1 cellular context compared by ENCODE assay signal in genomic region chr13:73171926-73172325, GRCh38.
TF ChIP-seq lines count a peak whose summit lies in the region.

No MANE protein-coding gene starts in this region.

TF ChIP-seq in WTC11, 78 proteins besides CTCF, POLR2A, EP300 and RAD21 (continued from another document):
- no peak for TF ChIP-seq IRF1 (CRISPR knock-in tag; IDR thresholded peaks at IDR 0.05)
- TF ChIP-seq SMAD3 (CRISPR knock-in tag; IDR thresholded peaks at IDR 0.05; ENCODE audit: borderline replicate concordance) = no peak
- no peak for TF ChIP-seq ZNF671 (CRISPR knock-in tag; IDR thresholded peaks at IDR 0.05)
- no peak for TF ChIP-seq JUN (CRISPR knock-in tag; IDR thresholded peaks at IDR 0.05)
- TF ChIP-seq GTF2I (CRISPR knock-in tag; conservative IDR thresholded peaks at IDR 0.05) = no peak
- no peak for TF ChIP-seq ARID4B (CRISPR knock-in tag; IDR thresholded peaks at IDR 0.05; ENCODE audit: borderline replicate concordance)
- TF ChIP-seq ZNF416 (CRISPR knock-in tag; IDR thresholded peaks at IDR 0.05) = no peak
- no peak for TF ChIP-seq ERG (CRISPR knock-in tag; IDR thresholded peaks at IDR 0.05)
